4 cellular contexts compared by ENCODE assay signal in genomic region chr10:117300671-117301070, GRCh38. TPM values are rescaled to one million over a fixed set of nuclear protein-coding genes. Genes with fewer than 3 reads are reported as not detected.
"Had no signal": no experiment of that assay in that cellular context is flagged by ENCODE, and none has a peak within 500 bp of the region (broad histone marks: within the 10 kb centered on the region; RNA-seq: fewer than 3 reads in every experiment).

No MANE protein-coding gene starts in this region.

- H3K4me3 ChIP-seq: GM12878 had no signal

- DNase-seq: GDM1, GF-D8 had no signal

RNA-seq across cellular contexts. Expression of gene SLC18A2, which starts 59.8 kb away (rescaled TPM):
- total RNA-seq: G401 had no signal
